In genomic region chr2:172330060-172330671, GRCh38 we compare ENCODE assay signal across 16 cellular contexts.
DNase-seq lines count a peak whose midpoint lies in the region; ATAC-seq and TF ChIP-seq lines count a peak whose summit lies in the region.
"Had no signal": no experiment of that assay in that cellular context is flagged by ENCODE, and none has a peak within 500 bp of the region (broad histone marks: within the 10 kb centered on the region; RNA-seq: fewer than 3 reads in every experiment).

No MANE protein-coding gene starts in this region.

- no peak overlapping the region for H3K4me2 ChIP-seq in Karpas-422 (ENCODE audit: low read depth, low read length, poor library complexity, severe bottlenecking)
- H3K4me2 ChIP-seq: KMS-11 had no signal

- TF ChIP-seq CTCF in stomach (IDR thresholded peaks at IDR 0.05) = no peak

- H3K36me3 ChIP-seq in stomach (no peaks in the 10 kb centered on the region), Karpas-422 (ENCODE audit: insufficient read depth, low read length) (no peaks in the 10 kb centered on the region)
- H3K36me3 ChIP-seq: HAP-1 had no signal

- H3K9me2 ChIP-seq in Karpas-422 (replicated peaks; ENCODE audit: insufficient read depth, low read length) = no peaks in the 10 kb centered on the region

- WGBS in stomach, 5 donors = 13 to 35% (median 19%) methylated on average over 5 of the region's 5 CpGs

- H3K79me2 ChIP-seq in Karpas-422 (ENCODE audit: low read length) = no peaks in the 10 kb centered on the region

- no peaks in the 10 kb centered on the region for H3K9me3 ChIP-seq in stomach
- H3K9me3 ChIP-seq in Karpas-422 (ENCODE audit: low read length) = no peaks in the 10 kb centered on the region
- H3K9me3 ChIP-seq: HAP-1 had no signal

- no peak for TF ChIP-seq EP300 in stomach (IDR thresholded peaks at IDR 0.05)

- peaks cover 0 to 24% (median 21%) of the 10 kb centered on the region in 4 donors for H3K4me1 ChIP-seq in stomach
- H3K4me1 ChIP-seq in Karpas-422 (ENCODE audit: low read length) = no peaks in the 10 kb centered on the region
- H3K4me1 ChIP-seq: HAP-1 had no signal

- peak; percentile 79 for ATAC-seq in left colon
- ATAC-seq: activated CD4-positive, alpha-beta T cell treated with anti-CD3 and anti-CD28 coated beads for 36 hours had no signal

- intact Hi-C loops in left colon (cut with DNase I, micrococcal nuclease) = no loop called here
- intact Hi-C loops in stomach (cut with DNase I; ENCODE audit: low total_unique reads) = no loop called here

- H3K27me3 ChIP-seq in stomach (no peaks in the 10 kb centered on the region), Karpas-422 (ENCODE audit: low read length) (no peaks in the 10 kb centered on the region)

- TF ChIP-seq POLR2A in stomach (IDR thresholded peaks at IDR 0.05) = no peak

- H2AFZ ChIP-seq in Karpas-422 (ENCODE audit: low read length) = no peak overlapping the region

- H3K27ac ChIP-seq in stomach (peak overlapping the region; percentile 58 to 88 (median 69)), Karpas-422 (ENCODE audit: low read length) (no peak overlapping the region)
- H3K27ac ChIP-seq: KMS-11 had no signal

- H3K4me3 ChIP-seq in stomach (no peak overlapping the region), Karpas-422 (ENCODE audit: low read length) (no peak overlapping the region)
- H3K4me3 ChIP-seq: HAP-1 had no signal

- peak; percentile 12 for DNase-seq in NCI-H1092 treated with DMSO at 0.1 percent for 48 hours (lab: John Stamatoyannopoulos, UW)
- DNase-seq in NCI-H1092 (lab: John Stamatoyannopoulos, UW) = no peak
- peak; percentile 68 for DNase-seq in NCI-H774 (lab: John Stamatoyannopoulos, UW)
- peak; percentile 44 to 73 for DNase-seq in left colon
- no peak for DNase-seq in stomach
- DNase-seq in stimulated activated CD4-positive, alpha-beta T cell treated with anti-CD3 and anti-CD28 coated beads, Interleukin-4, amount 100 ng/mL, for 4 hours = no peak
- DNase-seq in Karpas-422 = no peak
- DNase-seq in occipital lobe (lab: John Stamatoyannopoulos, UW) = no peak
- DNase-seq: activated CD4-positive, alpha-beta T cell treated with anti-CD3 and anti-CD28 coated beads for 36 hours; activated naive CD8-positive, alpha-beta T cell treated with anti-CD3 and anti-CD28 coated beads, Interleukin-2, amount 10 ng/mL, durations not matched to agents 7 days and 5 days; activated T-cell treated with anti-CD3 and anti-CD28 coated beads for 4 hours; glutamatergic neuron; NCI-H2227 treated with DMSO at 0.1 percent for 48 hours; T-helper 1 cell had no signal

- H3K9ac ChIP-seq in Karpas-422 (ENCODE audit: low read length) = no peak overlapping the region
- H3K9ac ChIP-seq: KMS-11 had no signal

- no peaks in the 10 kb centered on the region for H4K20me1 ChIP-seq in Karpas-422 (ENCODE audit: insufficient read depth, low read depth, low read length)

Comparison
In these comparisons a context has a peak if more than half of its experiments do, and no peak if none do; other contexts are left out.
1. DNase-seq: peak in NCI-H1092 treated with DMSO at 0.1 percent for 48 hours (single experiment), NCI-H774 (single experiment) and left colon (2 of 2); none in NCI-H1092 (single experiment), stomach (single experiment), stimulated activated CD4-positive, alpha-beta T cell treated with anti-CD3 and anti-CD28 coated beads, Interleukin-4, amount 100 ng/mL, for 4 hours (0 of 2), Karpas-422 (single experiment) and occipital lobe (single experiment).